18 cellular contexts compared by ENCODE assay signal in genomic region chr14:79542121-79542520, GRCh38.
"Had no signal": no experiment of that assay in that cellular context is flagged by ENCODE, and none has a peak within 500 bp of the region (broad histone marks: within the 10 kb centered on the region; RNA-seq: fewer than 3 reads in every experiment).

No MANE protein-coding gene starts in this region.

- H3K4me3 Mint-ChIP-seq: activated CD4-positive, alpha-beta T cell treated with anti-CD3 and anti-CD28 coated beads, Interleukin-2, amount 10 ng/mL, durations not matched to agents 7 days and 5 days; activated naive CD8-positive, alpha-beta T cell treated with anti-CD3 and anti-CD28 coated beads, Interleukin-2, amount 10 ng/mL, durations not matched to agents 7 days and 5 days; neural crest cell; stimulated activated naive CD8-positive, alpha-beta T cell treated with anti-CD3 and anti-CD28 coated beads, Interleukin-15, Interleukin-2, amounts not matched to agents 100 ng/mL and 50 ng/mL, for 24 hours had no signal

- H3K4me3 ChIP-seq: colonic mucosa, gastrocnemius medialis, heart right ventricle, lung, ovary, spleen, suprapubic skin, upper lobe of left lung had no signal

- ATAC-seq: gastrocnemius medialis, sciatic nerve had no signal

- H3K4me1 ChIP-seq: colonic mucosa, gastrocnemius medialis, spleen, suprapubic skin, upper lobe of left lung had no signal

- H3K36me3 Mint-ChIP-seq: activated naive CD8-positive, alpha-beta T cell treated with anti-CD3 and anti-CD28 coated beads, Interleukin-2, amount 10 ng/mL, durations not matched to agents 7 days and 5 days had no signal

- H3K4me1 Mint-ChIP-seq: activated CD4-positive, alpha-beta T cell treated with anti-CD3 and anti-CD28 coated beads, Interleukin-2, amount 10 ng/mL, durations not matched to agents 7 days and 5 days; activated naive CD8-positive, alpha-beta T cell treated with anti-CD3 and anti-CD28 coated beads, Interleukin-2, amount 10 ng/mL, durations not matched to agents 7 days and 5 days had no signal

- DNase-seq: activated CD4-positive, alpha-beta T cell treated with anti-CD3 and anti-CD28 coated beads, Interleukin-2, amount 10 ng/mL, durations not matched to agents 7 days and 5 days; activated naive CD4-positive, alpha-beta T cell; activated naive CD8-positive, alpha-beta T cell treated with anti-CD3 and anti-CD28 coated beads, Interleukin-2, amount 10 ng/mL, durations not matched to agents 7 days and 5 days; anterior cingulate cortex; colonic mucosa; effector CD4-positive, alpha-beta T cell; gastrocnemius medialis; heart right ventricle; islet precursor cell; midbrain; ovary; spleen; upper lobe of left lung had no signal

- H3K27me3 ChIP-seq: colonic mucosa, gastrocnemius medialis, heart right ventricle, ovary, spleen, suprapubic skin, upper lobe of left lung had no signal

- H3K36me3 ChIP-seq: colonic mucosa, gastrocnemius medialis, heart right ventricle, ovary, spleen, suprapubic skin, upper lobe of left lung had no signal

- H3K9me3 ChIP-seq: colonic mucosa, gastrocnemius medialis, heart right ventricle, ovary, suprapubic skin, upper lobe of left lung had no signal

- H3K27me3 Mint-ChIP-seq: activated CD4-positive, alpha-beta T cell treated with anti-CD3 and anti-CD28 coated beads, Interleukin-2, amount 10 ng/mL, durations not matched to agents 7 days and 5 days; activated naive CD8-positive, alpha-beta T cell treated with anti-CD3 and anti-CD28 coated beads, Interleukin-2, amount 10 ng/mL, durations not matched to agents 7 days and 5 days; stimulated activated naive CD8-positive, alpha-beta T cell treated with anti-CD3 and anti-CD28 coated beads, Interleukin-15, Interleukin-2, amounts not matched to agents 100 ng/mL and 50 ng/mL, for 24 hours had no signal

- H3K27ac Mint-ChIP-seq: activated CD4-positive, alpha-beta T cell treated with anti-CD3 and anti-CD28 coated beads, Interleukin-2, amount 10 ng/mL, durations not matched to agents 7 days and 5 days; activated naive CD8-positive, alpha-beta T cell treated with anti-CD3 and anti-CD28 coated beads, Interleukin-2, amount 10 ng/mL, durations not matched to agents 7 days and 5 days; stimulated activated naive CD8-positive, alpha-beta T cell treated with anti-CD3 and anti-CD28 coated beads, Interleukin-15, Interleukin-2, amounts not matched to agents 100 ng/mL and 50 ng/mL, for 24 hours had no signal

- H3K27ac ChIP-seq: colonic mucosa, gastrocnemius medialis, ovary, spleen, suprapubic skin, upper lobe of left lung had no signal
